8 cellular contexts compared by ENCODE assay signal in genomic region chr1:225877570-225877969, GRCh38. TPM values are rescaled to one million over a fixed set of nuclear protein-coding genes. Genes with fewer than 3 reads are reported as not detected.
DNase-seq lines count a peak whose midpoint lies in the region; ATAC-seq and TF ChIP-seq lines count a peak whose summit lies in the region.

No MANE protein-coding gene starts in this region.

- no peaks in the 10 kb centered on the region for H3K27me3 Mint-ChIP-seq in activated T-cell treated with anti-CD3 and anti-CD28 coated beads, Interleukin-2, amount 50 U/mL, for 72 hours (ENCODE audit: low read depth)

- no peaks in the 10 kb centered on the region for H3K9me3 ChIP-seq in gastroesophageal sphincter
- no peaks in the 10 kb centered on the region for H3K9me3 ChIP-seq in trophoblast cell (ENCODE audit: insufficient read depth, low read depth, low read length)

- H3K79me2 ChIP-seq in trophoblast cell (ENCODE audit: control insufficient read depth, insufficient read depth, low read length, poor library complexity), result peaks cover 9% of the 10 kb centered on the region

- TF ChIP-seq EP300 in gastroesophageal sphincter (IDR thresholded peaks at IDR 0.05), result no peak

- H2AK5ac ChIP-seq in trophoblast cell (ENCODE audit: low read length), result no peak overlapping the region

- H4K12ac ChIP-seq in trophoblast cell (ENCODE audit: low read depth, low read length), result no peak overlapping the region

- H2BK120ac ChIP-seq in trophoblast cell (ENCODE audit: insufficient read depth, low read length, poor library complexity), result no peak overlapping the region

- no peak overlapping the region for H4K91ac ChIP-seq in trophoblast cell (ENCODE audit: low read depth, low read length)

- peaks cover 62% of the 10 kb centered on the region for H3K4me1 Mint-ChIP-seq in activated T-cell treated with anti-CD3 and anti-CD28 coated beads, Interleukin-2, amount 50 U/mL, for 72 hours (ENCODE audit: low read depth)

- H3K27ac Mint-ChIP-seq in activated T-cell treated with anti-CD3 and anti-CD28 coated beads, Interleukin-2, amount 50 U/mL, for 72 hours, result no peak overlapping the region

- H3K9me3 Mint-ChIP-seq in activated T-cell treated with anti-CD3 and anti-CD28 coated beads, Interleukin-2, amount 50 U/mL, for 72 hours, result no peaks in the 10 kb centered on the region

- H2BK5ac ChIP-seq in trophoblast cell (ENCODE audit: low read depth, low read length, poor library complexity), result no peak overlapping the region

- peaks cover 20% of the 10 kb centered on the region for H3K79me1 ChIP-seq in trophoblast cell (ENCODE audit: low read length)

- H2AFZ ChIP-seq in trophoblast cell (ENCODE audit: insufficient read depth, low read length, poor library complexity), result no peak overlapping the region

- 9 to 13% methylated on average over 4 to 6 of the region's 10 CpGs for WGBS in gastroesophageal sphincter (ENCODE audit: low coverage in 1 of 2), 2 donors
- no CpG with 5 or more reads among the region's 10 CpGs for WGBS in trophoblast cell (ENCODE audit: extremely low coverage, insufficient coverage, insufficient read length)

- peaks cover 2 to 8% of the 10 kb centered on the region in 2 donors for H3K36me3 Mint-ChIP-seq in activated T-cell treated with anti-CD3 and anti-CD28 coated beads, Interleukin-2, amount 50 U/mL, for 72 hours (ENCODE audit: insufficient read depth in 2 of 2)

- no peak overlapping the region for H4K8ac ChIP-seq in trophoblast cell (ENCODE audit: low read depth, low read length)

- H3K4me2 ChIP-seq in trophoblast cell (ENCODE audit: low read length), result no peak overlapping the region

- H3K4me3 ChIP-seq in LNCaP clone FGC (ENCODE audit: low read depth, low read length) (no peak overlapping the region), gastroesophageal sphincter (no peak overlapping the region), trophoblast cell (ENCODE audit: low read depth, low read length) (no peak overlapping the region)

- H3K23ac ChIP-seq in trophoblast cell (ENCODE audit: low read length), result no peak overlapping the region

- H3K27ac ChIP-seq in gastroesophageal sphincter (peak overlapping the region in 3 of 4 donors; percentile 34 to 83 (median 58)), trophoblast cell (ENCODE audit: low read depth, low read length) (no peak overlapping the region)

- TF ChIP-seq POLR2A in gastroesophageal sphincter (IDR thresholded peaks at IDR 0.05), result no peak

- DNase-seq in NCI-H2227 (lab: John Stamatoyannopoulos, UW; ENCODE audit: unreplicated experiment) (peak; percentile 22), NCI-H2227 treated with DMSO at 0.1 percent for 48 hours (lab: John Stamatoyannopoulos, UW) (no peak), LNCaP clone FGC (ENCODE audit: low read depth) (peak; percentile 49), trophoblast cell (peak; percentile 18 to 38)
- DNase-seq in activated T-cell treated with anti-CD3 and anti-CD28 coated beads, Interleukin-2, amount 50 U/mL, for 72 hours, result peak; percentile 20 to 34

- H2BK12ac ChIP-seq in trophoblast cell (ENCODE audit: low read length), result no peak overlapping the region

- H3K14ac ChIP-seq in trophoblast cell (ENCODE audit: low read length), result no peak overlapping the region

- no peak for ATAC-seq in activated T-cell treated with anti-CD3 and anti-CD28 coated beads, Interleukin-2, amount 50 U/mL, for 72 hours (replicated peaks in 1 of 2)
- peak; percentile 26 for ATAC-seq in gastroesophageal sphincter
- no peak for ATAC-seq in GM18519 (IDR thresholded peaks at IDR 0.05; ENCODE audit: low FRiP score, unreplicated experiment)
- no peak for ATAC-seq in GM18867 (IDR thresholded peaks at IDR 0.05; ENCODE audit: unreplicated experiment)

- H3K36me3 ChIP-seq in gastroesophageal sphincter, result peaks cover 0 to 46% of the 10 kb centered on the region in 2 donors
- peaks cover 3 to 9% of the 10 kb centered on the region in 2 experiments for H3K36me3 ChIP-seq in trophoblast cell (ENCODE audit: control insufficient read depth in 1 of 2, insufficient read depth in 2 of 2, low read length in 2 of 2)

- H3K27me3 ChIP-seq in gastroesophageal sphincter (no peaks in the 10 kb centered on the region), trophoblast cell (ENCODE audit: insufficient read depth, low read length) (no peaks in the 10 kb centered on the region)

- H3K4ac ChIP-seq in trophoblast cell (ENCODE audit: low read depth, low read length), result no peak overlapping the region

- no peak overlapping the region for H3K18ac ChIP-seq in trophoblast cell (ENCODE audit: low read length)

- H3K4me3 Mint-ChIP-seq in activated T-cell treated with anti-CD3 and anti-CD28 coated beads, Interleukin-2, amount 50 U/mL, for 72 hours, result no peak overlapping the region

- H3K4me1 ChIP-seq in gastroesophageal sphincter, result peaks cover 0 to 48% (median 28%) of the 10 kb centered on the region in 3 donors
- peaks cover 26 to 28% of the 10 kb centered on the region in 2 experiments for H3K4me1 ChIP-seq in trophoblast cell (ENCODE audit: control insufficient read depth in 1 of 2, insufficient read depth in 2 of 2, low read length in 2 of 2)

- H3K9ac ChIP-seq in trophoblast cell (ENCODE audit: low read length), result no peak overlapping the region

- TF ChIP-seq CTCF in LNCaP clone FGC (IDR thresholded peaks at IDR 0.05; ENCODE audit: control insufficient read depth, extremely low read depth, insufficient read depth) (peak; percentile 39), gastroesophageal sphincter (IDR thresholded peaks at IDR 0.05) (peak in 3 of 4 experiments; percentile 39 to 59 (median 40))

RNA-seq across cellular contexts. Expression of gene TMEM63A, which starts 4.6 kb away (rescaled TPM):
- 10 to 100 TPM; 44.9 to 49.7 TPM for total RNA-seq in activated T-cell treated with anti-CD3 and anti-CD28 coated beads, Interleukin-2, amount 50 U/mL, for 72 hours
- 10 to 100 TPM; 10.9 to 55.9 (median 23.8) TPM for total RNA-seq in gastroesophageal sphincter
- polyA plus RNA-seq in trophoblast cell (2013), result 25.6 and 26.7 TPM in 2 replicates

RNA-seq across cellular contexts. Expression of gene LEFTY1, which starts 11.4 kb away (rescaled TPM):
- not detected for total RNA-seq in activated T-cell treated with anti-CD3 and anti-CD28 coated beads, Interleukin-2, amount 50 U/mL, for 72 hours
- total RNA-seq in gastroesophageal sphincter, result 1 to 10 TPM in 1 of 4 donors, under 1 TPM in 1, not detected in 2; 0.35 to 1.4 TPM
- 0.18 and 0.22 TPM in 2 replicates for polyA plus RNA-seq in trophoblast cell (2013)

RNA-seq across cellular contexts. Expression of gene PYCR2, which starts 46.5 kb away (rescaled TPM):
- 100 to 1,000 TPM; 144 to 152 TPM for total RNA-seq in activated T-cell treated with anti-CD3 and anti-CD28 coated beads, Interleukin-2, amount 50 U/mL, for 72 hours
- total RNA-seq in gastroesophageal sphincter, result 10 to 100 TPM; 43.6 to 65.5 (median 50.6) TPM
- polyA plus RNA-seq in trophoblast cell (2013), result 26.5 and 28.3 TPM in 2 replicates
